Comparison of ENCODE assay signal across 4 cellular contexts in the genomic region with DNA sequence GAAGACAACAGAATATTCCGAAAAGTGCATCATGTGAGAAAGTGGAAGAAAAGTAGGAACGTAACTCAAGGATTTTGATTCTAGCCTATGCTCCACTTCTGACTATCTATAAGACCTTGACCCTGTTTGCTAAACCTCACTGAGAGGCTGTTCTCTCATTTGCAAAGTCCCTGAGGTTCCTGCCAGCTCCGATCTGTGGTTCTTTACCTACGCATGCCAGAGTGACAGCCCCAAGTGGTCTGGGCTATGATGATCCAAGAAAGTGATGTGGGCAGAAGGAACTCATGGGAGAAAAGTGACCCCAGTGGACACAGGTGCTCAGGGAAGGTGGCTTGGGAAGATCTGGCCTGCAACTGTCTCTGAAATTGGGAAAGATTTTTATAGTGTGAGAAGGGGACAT.
"Had no signal": no experiment of that assay in that cellular context is flagged by ENCODE, and none has a peak within 500 bp of the region (broad histone marks: within the 10 kb centered on the region; RNA-seq: fewer than 3 reads in every experiment).

No MANE protein-coding gene starts in this region.

- DNase-seq: H9, HCEC 1CT had no signal

- H3K4me3 ChIP-seq: GM23338 had no signal

- H3K4me2 ChIP-seq: GM23338 had no signal

- H2AFZ ChIP-seq: GM23338 had no signal

- ATAC-seq: GM23338, HepG2 had no signal
